ENCODE assay signal across 12 cellular contexts in genomic region chr2:9288233-9288632, GRCh38.
DNase-seq lines count a peak whose midpoint lies in the region; ATAC-seq, FAIRE-seq and TF ChIP-seq lines count a peak whose summit lies in the region.
"Had no signal": no experiment of that assay in that cellular context is flagged by ENCODE, and none has a peak within 500 bp of the region (broad histone marks: within the 10 kb centered on the region; RNA-seq: fewer than 3 reads in every experiment).

No MANE protein-coding gene starts in this region.

- ATAC-seq in GM21367 (IDR thresholded peaks at IDR 0.05; ENCODE audit: unreplicated experiment): no peak
- ATAC-seq: body of pancreas, T-cell had no signal

- H2AFZ ChIP-seq in ACC112 (ENCODE audit: low read length, unreplicated experiment): no peak overlapping the region

- peak overlapping the region; percentile 99 for H3K27ac ChIP-seq in ACC112 (ENCODE audit: low read depth, low read length)
- H3K27ac ChIP-seq in kidney (ENCODE audit: low read depth in 2 of 2, low read length in 2 of 2): no peak overlapping the region
- H3K27ac ChIP-seq: body of pancreas, right atrium auricular region had no signal

- TF ChIP-seq CTCF in foreskin fibroblast (IDR thresholded peaks at IDR 0.05; ENCODE audit: low read depth, low read length) (no peak), kidney (IDR thresholded peaks at IDR 0.05; ENCODE audit: borderline replicate concordance, extremely low read depth, insufficient read depth) (no peak)

- FAIRE-seq in kidney (lab: Jason Lieb, UNC): no peak

- no peaks in the 10 kb centered on the region for H3K27me3 ChIP-seq in ACC112 (ENCODE audit: insufficient read depth, low read length)
- H3K27me3 ChIP-seq: body of pancreas, right atrium auricular region had no signal

- H3K4me1 ChIP-seq in ACC112 (ENCODE audit: control insufficient read depth, insufficient read depth, low read length, unreplicated experiment): peaks cover 51% of the 10 kb centered on the region
- H3K4me1 ChIP-seq in kidney (ENCODE audit: control insufficient read depth in 1 of 2, insufficient read depth in 1 of 2, low read depth in 1 of 2, low read length in 2 of 2): peaks cover 0 to 5% of the 10 kb centered on the region in 2 donors
- H3K4me1 ChIP-seq: body of pancreas, right atrium auricular region had no signal

- peaks cover 11% of the 10 kb centered on the region; the same call in 1 of the 2 replicates for H3K36me3 ChIP-seq in ACC112 (ENCODE audit: insufficient read depth, low read length)
- no peaks in the 10 kb centered on the region for H3K36me3 ChIP-seq in kidney (ENCODE audit: control insufficient read depth in 1 of 2, insufficient read depth in 2 of 2, low read length in 2 of 2)
- H3K36me3 ChIP-seq: right atrium auricular region had no signal

- peaks cover 61% of the 10 kb centered on the region for H3K79me2 ChIP-seq in ACC112 (ENCODE audit: control insufficient read depth, insufficient read depth, low read length, unreplicated experiment)

- DNase-seq in HK-2 (ENCODE audit: unreplicated experiment) (peak; percentile 84), amniotic epithelial cell (ENCODE audit: low read depth) (peak; percentile 94), foreskin fibroblast (peak; percentile 97), NCI-H2081 (lab: John Stamatoyannopoulos, UW) (no peak), NCI-H524 (lab: John Stamatoyannopoulos, UW) (no peak), kidney (no peak)
- DNase-seq: body of pancreas, NCI-H69, T-cell had no signal

- H3K9me3 ChIP-seq in kidney (ENCODE audit: control insufficient read depth in 1 of 2, low read length in 2 of 2): no peaks in the 10 kb centered on the region
- H3K9me3 ChIP-seq: body of pancreas, right atrium auricular region had no signal

- H3K4me3 ChIP-seq in ACC112 (ENCODE audit: low read depth, low read length) (peak overlapping the region; percentile 61), foreskin fibroblast (ENCODE audit: low read depth in 1 of 2, low read length in 2 of 2) (no peak overlapping the region), kidney (ENCODE audit: low read length in 2 of 2) (no peak overlapping the region)
- H3K4me3 ChIP-seq: body of pancreas, right atrium auricular region had no signal

- H3K9ac ChIP-seq in kidney (ENCODE audit: low read length in 2 of 2): no peak overlapping the region

- intact Hi-C loops in kidney (cut with DNase I): no loop called here

Comparison
In these comparisons a context has a peak if more than half of its experiments do, and no peak if none do; other contexts are left out.
1. DNase-seq: peak in HK-2 (single experiment), amniotic epithelial cell (single experiment) and foreskin fibroblast (2 of 2); none in NCI-H2081 (0 of 2), NCI-H524 (0 of 2) and kidney (single experiment).